ENCODE assay signal across 8 cellular contexts in the genomic region with DNA sequence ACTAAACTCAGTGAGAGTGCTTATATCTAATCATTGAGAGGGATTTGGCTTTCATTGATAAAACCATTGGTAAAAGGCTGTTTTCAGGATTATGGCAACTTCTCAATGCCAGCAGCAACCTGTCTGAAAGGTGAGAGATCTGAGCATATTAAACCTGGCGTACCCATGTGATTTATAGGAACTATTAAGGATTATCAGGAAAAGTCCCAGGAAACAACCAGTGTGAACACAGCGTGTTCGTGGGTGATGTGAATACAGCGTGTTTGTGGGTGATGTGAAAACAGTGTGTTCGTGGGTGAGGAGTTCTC.
DNase-seq lines count a peak whose midpoint lies in the region; ATAC-seq lines count a peak whose summit lies in the region.

No MANE protein-coding gene starts in this region.

- H3K27ac ChIP-seq in thymus (ENCODE audit: low read depth), result no peak overlapping the region

- H3K36me3 Mint-ChIP-seq in activated naive CD4-positive, alpha-beta T cell treated with anti-CD3 and anti-CD28 coated beads, Interleukin-2, amount 50 U/mL, for 24 hours, result no peaks in the 10 kb centered on the region
- H3K36me3 Mint-ChIP-seq in T-helper 17 cell (ENCODE audit: low read depth), result no peaks in the 10 kb centered on the region

- H3K4me3 Mint-ChIP-seq in activated naive CD4-positive, alpha-beta T cell treated with anti-CD3 and anti-CD28 coated beads, Interleukin-2, amount 50 U/mL, for 24 hours, result peak overlapping the region; percentile 95
- H3K4me3 Mint-ChIP-seq in T-helper 17 cell, result peak overlapping the region; percentile 84

- H3K4me1 ChIP-seq in thymus (ENCODE audit: control insufficient read depth, insufficient read depth, low read length), result no peaks in the 10 kb centered on the region

- no peaks in the 10 kb centered on the region for H3K9me3 Mint-ChIP-seq in activated naive CD4-positive, alpha-beta T cell treated with anti-CD3 and anti-CD28 coated beads, Interleukin-2, amount 50 U/mL, for 24 hours

- no peaks in the 10 kb centered on the region for H3K9me3 ChIP-seq in T-helper 17 cell (ENCODE audit: control insufficient read depth, low read length, poor library complexity, severe bottlenecking)
- H3K9me3 ChIP-seq in iPS-18c (ENCODE audit: control insufficient read depth, insufficient read depth, low read length), result no peaks in the 10 kb centered on the region
- H3K9me3 ChIP-seq in thymus (ENCODE audit: control insufficient read depth), result no peaks in the 10 kb centered on the region

- no peaks in the 10 kb centered on the region for H3K27me3 ChIP-seq in thymus (ENCODE audit: control insufficient read depth, insufficient read depth)

- peak overlapping the region; percentile 94 for H3K27ac Mint-ChIP-seq in activated naive CD4-positive, alpha-beta T cell treated with anti-CD3 and anti-CD28 coated beads, Interleukin-2, amount 50 U/mL, for 24 hours
- H3K27ac Mint-ChIP-seq in T-helper 17 cell, result peak overlapping the region; percentile 95

- DNase-seq in activated naive CD4-positive, alpha-beta T cell treated with Interleukin-2 at 50 U/mL for 16 hours, result no peak
- DNase-seq in T-helper 17 cell (no peak), germinal center (ENCODE audit: low spot score) (no peak), LoVo (ENCODE audit: low spot score) (no peak)

- 11% methylated on average over 5 of the region's 5 CpGs for WGBS in thymus

- ATAC-seq in T-helper 17 cell, result no peak
- no peak for ATAC-seq in HG02938 (IDR thresholded peaks at IDR 0.05; ENCODE audit: unreplicated experiment)

- peak overlapping the region; percentile 40; the same call in 1 of the 2 replicates for H3K4me3 ChIP-seq in iPS-18c (ENCODE audit: insufficient read depth, low read depth, low read length)
- H3K4me3 ChIP-seq in thymus (ENCODE audit: low read length), result peak overlapping the region; percentile 47

- no peaks in the 10 kb centered on the region for H3K36me3 ChIP-seq in thymus (ENCODE audit: control insufficient read depth, insufficient read depth)

- H3K4me1 Mint-ChIP-seq in activated naive CD4-positive, alpha-beta T cell treated with anti-CD3 and anti-CD28 coated beads, Interleukin-2, amount 50 U/mL, for 24 hours, result peaks cover 23% of the 10 kb centered on the region
- peaks cover 18% of the 10 kb centered on the region for H3K4me1 Mint-ChIP-seq in T-helper 17 cell

- no peaks in the 10 kb centered on the region for H3K27me3 Mint-ChIP-seq in activated naive CD4-positive, alpha-beta T cell treated with anti-CD3 and anti-CD28 coated beads, Interleukin-2, amount 50 U/mL, for 24 hours
- no peaks in the 10 kb centered on the region for H3K27me3 Mint-ChIP-seq in T-helper 17 cell
